Comparison of ENCODE assay signal across 8 cellular contexts in genomic region chr14:90814806-90815566, GRCh38. TPM values are rescaled to one million over a fixed set of nuclear protein-coding genes. Genes with fewer than 3 reads are reported as not detected.
DNase-seq lines count a peak whose midpoint lies in the region; ATAC-seq and TF ChIP-seq lines count a peak whose summit lies in the region.
"Had no signal": no experiment of that assay in that cellular context is flagged by ENCODE, and none has a peak within 500 bp of the region (broad histone marks: within the 10 kb centered on the region; RNA-seq: fewer than 3 reads in every experiment).

No MANE protein-coding gene starts in this region.

- peaks cover 34% of the 10 kb centered on the region for H3K79me2 ChIP-seq in smooth muscle cell (ENCODE audit: low read depth)

- intact Hi-C loops in activated CD4-positive, alpha-beta memory T cell treated with anti-CD3 and anti-CD28 coated beads for 36 hours (cut with micrococcal nuclease): no loop called here
- intact Hi-C loops in sciatic nerve (cut with DNase I): no loop called here

- TF ChIP-seq CTCF in HFF-Myc (IDR thresholded peaks at IDR 0.05; ENCODE audit: low read depth, low read length, missing control alignments): no peak
- no peak for TF ChIP-seq CTCF in smooth muscle cell (IDR thresholded peaks at IDR 0.05; ENCODE audit: borderline replicate concordance, insufficient read depth, poor library complexity, severe bottlenecking)

- POLR2A ChIA-PET in activated CD4-positive, alpha-beta memory T cell treated with anti-CD3 and anti-CD28 coated beads for 36 hours (lab: Charles Lee): no interaction called here

- H2AFZ ChIP-seq in smooth muscle cell (ENCODE audit: low read depth): peak overlapping the region; percentile 75

- DNase-seq in HFF-Myc (ENCODE audit: extremely low read depth, low read depth) (no peak), smooth muscle cell (lab: John Stamatoyannopoulos, UW; ENCODE audit: unreplicated experiment) (no peak), sciatic nerve (ENCODE audit: low spot score) (no peak), OCI-M1 (lab: John Stamatoyannopoulos, UW) (no peak), NCI-H1048 (lab: John Stamatoyannopoulos, UW) (no peak)
- no peak for DNase-seq in activated CD4-positive, alpha-beta memory T cell treated with anti-CD3 and anti-CD28 coated beads for 36 hours
- DNase-seq: RPMI8226 had no signal

- H3K27me3 Mint-ChIP-seq in activated CD4-positive, alpha-beta memory T cell treated with anti-CD3 and anti-CD28 coated beads for 36 hours: peaks cover 4% of the 10 kb centered on the region

- ATAC-seq in sciatic nerve: no peak

- H3K27ac ChIP-seq in smooth muscle cell (ENCODE audit: low read depth): no peak overlapping the region

- no peaks in the 10 kb centered on the region for H3K36me3 Mint-ChIP-seq in activated CD4-positive, alpha-beta memory T cell treated with anti-CD3 and anti-CD28 coated beads for 36 hours

- peak overlapping the region; percentile 99 for H3K4me2 ChIP-seq in smooth muscle cell

- no peak overlapping the region for H3K27ac Mint-ChIP-seq in activated CD4-positive, alpha-beta memory T cell treated with anti-CD3 and anti-CD28 coated beads for 36 hours

- H3K9me3 ChIP-seq in smooth muscle cell (replicated peaks; ENCODE audit: low read depth): no peaks in the 10 kb centered on the region

- H3K9me3 Mint-ChIP-seq in activated CD4-positive, alpha-beta memory T cell treated with anti-CD3 and anti-CD28 coated beads for 36 hours: no peaks in the 10 kb centered on the region

- H4K20me1 ChIP-seq in smooth muscle cell (ENCODE audit: low read depth): peaks cover 29% of the 10 kb centered on the region

- peaks cover 5% of the 10 kb centered on the region for H3K4me1 ChIP-seq in smooth muscle cell (ENCODE audit: low read depth)

- H3K4me3 ChIP-seq in HFF-Myc (replicated peaks; ENCODE audit: low read depth, low read length) (peak overlapping the region; percentile 81), iPS-11a (ENCODE audit: low read depth, low read length) (peak overlapping the region; percentile 62), smooth muscle cell (peak overlapping the region; percentile 73)

- CTCF ChIA-PET in activated CD4-positive, alpha-beta memory T cell treated with anti-CD3 and anti-CD28 coated beads for 36 hours (lab: Charles Lee): interaction anchor here (0.8 kb wide), 1 partner anchor 19 kb away, joined by 3 read pairs; no protein-coding TSS in a partner anchor

- H3K4me1 Mint-ChIP-seq in activated CD4-positive, alpha-beta memory T cell treated with anti-CD3 and anti-CD28 coated beads for 36 hours (ENCODE audit: low read depth): peaks cover 5% of the 10 kb centered on the region

- 85% methylated on average over 12 of the region's 12 CpGs for WGBS in smooth muscle cell (ENCODE audit: low lambda C conversion rate)

- H3K4me3 Mint-ChIP-seq in activated CD4-positive, alpha-beta memory T cell treated with anti-CD3 and anti-CD28 coated beads for 36 hours: peak overlapping the region; percentile 72

- H3K36me3 ChIP-seq in smooth muscle cell (ENCODE audit: low read depth): no peaks in the 10 kb centered on the region

- H3K9ac ChIP-seq in smooth muscle cell (ENCODE audit: low read depth): peak overlapping the region; percentile 66

- no peaks in the 10 kb centered on the region for H3K27me3 ChIP-seq in smooth muscle cell (ENCODE audit: low read depth)

- no peaks in the 10 kb centered on the region for H3F3A ChIP-seq in smooth muscle cell (ENCODE audit: low read depth)

RNA-seq across cellular contexts. Expression of gene TTC7B, which starts 1.2 kb away (rescaled TPM):
- total RNA-seq in activated CD4-positive, alpha-beta memory T cell treated with anti-CD3 and anti-CD28 coated beads for 36 hours: 10 to 100 TPM in 1 of 2 experiments, 1 to 10 TPM in 1; 9.3 to 12.4 TPM
- total RNA-seq in smooth muscle cell (22.1 and 29.2 TPM in 2 replicates), sciatic nerve (41.4 TPM)
- 34.5 and 54.1 TPM in 2 replicates for polyA plus RNA-seq in smooth muscle cell
